8 cellular contexts compared by ENCODE assay signal in genomic region chr19:38433268-38433733, GRCh38. TPM values are rescaled to one million over a fixed set of nuclear protein-coding genes. Genes with fewer than 3 reads are reported as not detected.
DNase-seq lines count a peak whose midpoint lies in the region; TF ChIP-seq lines count a peak whose summit lies in the region.

RYR1 (plus strand) TSS chr19:38433691; CDS start chr19:38433830, 139 bp downstream.

- intact Hi-C loops in adrenal gland (cut with DNase I) (no loop called here), prostate gland (cut with DNase I) (no loop called here)

- TF ChIP-seq POLR2A in adrenal gland (IDR thresholded peaks at IDR 0.05) (no peak), prostate gland (IDR thresholded peaks at IDR 0.05) (no peak)

- H3K27me3 ChIP-seq in adrenal gland: peaks cover 10% of the 10 kb centered on the region
- H3K27me3 ChIP-seq in prostate gland (replicated peaks; ENCODE audit: insufficient read depth): peaks cover 18% of the 10 kb centered on the region

- H3K27ac ChIP-seq in RWPE1 (no peak within 1 kb of the TSS), adrenal gland (no peak within 1 kb of the TSS), prostate gland (no peak within 1 kb of the TSS)

- peak; percentile 27 for DNase-seq in G401 (ENCODE audit: low spot score)
- DNase-seq in RWPE1 (ENCODE audit: low spot score): peak; percentile 71
- peak in 6 of 7 donors; percentile 33 to 60 (median 49) for DNase-seq in adrenal gland
- DNase-seq in islet precursor cell: peak; percentile 88
- DNase-seq in stimulated activated CD8-positive, alpha-beta memory T cell treated with anti-CD3 and anti-CD28 coated beads, Interleukin-4, amount 100 ng/mL, for 24 hours (ENCODE audit: low read depth): peak; percentile 34
- no peak for DNase-seq in NCI-H187 treated with DMSO at 0.1 percent for 48 hours (lab: John Stamatoyannopoulos, UW)
- DNase-seq in prostate gland (ENCODE audit: low spot score): no peak
- no peak for DNase-seq in cerebellar nuclear complex (lab: John Stamatoyannopoulos, UW)

- TF ChIP-seq CTCF in RWPE1 (conservative IDR thresholded peaks at IDR 0.05; ENCODE audit: low read depth): no peak
- no peak for TF ChIP-seq CTCF in adrenal gland (IDR thresholded peaks at IDR 0.05)
- TF ChIP-seq CTCF in prostate gland (IDR thresholded peaks at IDR 0.05): no peak

- H3K4me3 ChIP-seq in adrenal gland (peak within 1 kb of the TSS in 1 of 4 donors; percentile 25), prostate gland (no peak within 1 kb of the TSS)

- WGBS in adrenal gland, 4 donors: 14 to 30% (median 16%) methylated on average over 11 to 20 of the region's 20 CpGs; no CpG with 5 or more reads in 1 of the 4 donors
- WGBS in prostate gland: 15% methylated on average over 20 of the region's 20 CpGs

- in situ Hi-C loops in G401 (cut with HindIII; ENCODE audit: low sequenced_read_pairs): no loop called here

- POLR2A ChIA-PET in RWPE1 (lab: Yijun Ruan, JAX; ENCODE audit: low non-redundant PET): no interaction called here

- no peaks in the 10 kb centered on the region for H3K4me1 ChIP-seq in adrenal gland (replicated peaks in 1 of 2)
- H3K4me1 ChIP-seq in prostate gland (replicated peaks): no peaks in the 10 kb centered on the region

- no peaks in the 10 kb centered on the region for H3K9me3 ChIP-seq in adrenal gland (replicated peaks in 1 of 3)
- H3K9me3 ChIP-seq in prostate gland: no peaks in the 10 kb centered on the region

- H3K36me3 ChIP-seq in adrenal gland (replicated peaks in 1 of 2) (no peaks in the 10 kb centered on the region), prostate gland (no peaks in the 10 kb centered on the region)

- CTCF ChIA-PET in RWPE1 (lab: Yijun Ruan, JAX): no interaction called here

RNA-seq across cellular contexts. Expression of gene RYR1, which starts in this region (rescaled TPM):
- 0.27 and 0.31 TPM in 2 replicates for total RNA-seq in G401 (2014; rRNA removed; shearing (Covaris generic))
- total RNA-seq in adrenal gland (1 to 10 TPM in 7 of 8 donors, under 1 TPM in 1; 0.90 to 10.0 (median 3.4) TPM), prostate gland (1 to 10 TPM; 5.7 to 8.6 TPM)
- 1 to 10 TPM; 1.2 to 7.2 (median 2.0) TPM for polyA plus RNA-seq in adrenal gland

Comparison
In these comparisons a context has a peak if more than half of its experiments do, and no peak if none do; other contexts are left out.
1. Peak in DNase-seq in G401; RNA of the gene not detected or under 1 TPM.
2. DNase-seq: peak in RWPE1 (single experiment), adrenal gland (6 of 7), islet precursor cell (single experiment) and stimulated activated CD8-positive, alpha-beta memory T cell treated with anti-CD3 and anti-CD28 coated beads, Interleukin-4, amount 100 ng/mL, for 24 hours (single experiment); none in NCI-H187 treated with DMSO at 0.1 percent for 48 hours (single experiment), prostate gland (single experiment) and cerebellar nuclear complex (0 of 2).